Comparison of ENCODE assay signal across 1 cellular context in the genomic region with DNA sequence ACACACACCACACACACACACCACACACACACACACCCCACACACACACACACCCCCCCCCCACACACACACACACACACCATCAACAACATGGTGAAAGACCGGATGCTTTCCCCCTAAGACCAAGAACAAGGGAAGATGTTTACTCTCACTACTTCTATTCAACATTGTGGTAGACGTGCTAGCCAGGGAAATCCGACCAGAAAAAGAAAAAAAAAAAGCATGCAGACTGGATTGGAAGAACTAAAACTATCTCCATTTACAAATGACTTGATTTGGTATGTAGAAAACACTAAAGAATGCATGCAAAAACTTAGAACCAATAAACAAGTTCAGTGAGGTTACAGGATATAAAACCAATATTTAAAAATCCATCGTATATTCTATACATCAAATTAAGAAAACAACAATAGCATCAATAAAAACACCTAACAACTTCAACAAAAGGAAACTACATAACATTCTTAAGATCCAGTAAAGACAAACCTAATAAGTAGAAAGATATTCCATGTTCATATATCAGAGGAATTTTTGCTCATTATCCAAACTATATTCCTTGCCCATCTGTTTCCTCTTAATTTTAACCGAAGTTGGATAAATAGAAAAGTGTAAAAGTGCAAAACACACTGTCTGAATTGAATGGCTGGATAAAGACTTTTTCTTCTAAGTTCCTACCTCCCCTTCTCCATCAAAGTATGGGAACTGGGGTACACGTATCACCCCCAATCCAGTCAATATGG.
TF ChIP-seq lines count a peak whose summit lies in the region.

No MANE protein-coding gene starts in this region.

TF ChIP-seq in WTC11, 78 proteins besides CTCF, POLR2A, EP300 and RAD21 (continued from another document):
- TF ChIP-seq, protein P1, sequence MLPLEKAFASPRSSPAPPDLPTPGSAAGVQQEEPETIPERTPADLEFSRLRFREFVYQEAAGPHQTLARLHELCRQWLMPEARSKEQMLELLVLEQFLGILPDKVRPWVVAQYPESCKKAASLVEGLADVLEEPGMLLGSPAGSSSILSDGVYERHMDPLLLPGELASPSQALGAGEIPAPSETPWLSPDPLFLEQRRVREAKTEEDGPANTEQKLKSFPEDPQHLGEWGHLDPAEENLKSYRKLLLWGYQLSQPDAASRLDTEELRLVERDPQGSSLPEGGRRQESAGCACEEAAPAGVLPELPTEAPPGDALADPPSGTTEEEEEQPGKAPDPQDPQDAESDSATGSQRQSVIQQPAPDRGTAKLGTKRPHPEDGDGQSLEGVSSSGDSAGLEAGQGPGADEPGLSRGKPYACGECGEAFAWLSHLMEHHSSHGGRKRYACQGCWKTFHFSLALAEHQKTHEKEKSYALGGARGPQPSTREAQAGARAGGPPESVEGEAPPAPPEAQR (CRISPR knock-in tag; IDR thresholded peaks at IDR 0.05): no peak
- TF ChIP-seq SP1 (CRISPR knock-in tag; conservative IDR thresholded peaks at IDR 0.05) (no peak), TEAD1 (CRISPR knock-in tag; IDR thresholded peaks at IDR 0.05) (no peak), IRF1 (CRISPR knock-in tag; IDR thresholded peaks at IDR 0.05) (no peak), GRHL2 (CRISPR knock-in tag; IDR thresholded peaks at IDR 0.05; ENCODE audit: insufficient replicate concordance, severe bottlenecking) (no peak), CBFB (CRISPR knock-in tag; IDR thresholded peaks at IDR 0.05; ENCODE audit: low read depth) (no peak), CREB1 (CRISPR knock-in tag; IDR thresholded peaks at IDR 0.05) (no peak)
